ENCODE assay signal across 30 cellular contexts in the genomic region with DNA sequence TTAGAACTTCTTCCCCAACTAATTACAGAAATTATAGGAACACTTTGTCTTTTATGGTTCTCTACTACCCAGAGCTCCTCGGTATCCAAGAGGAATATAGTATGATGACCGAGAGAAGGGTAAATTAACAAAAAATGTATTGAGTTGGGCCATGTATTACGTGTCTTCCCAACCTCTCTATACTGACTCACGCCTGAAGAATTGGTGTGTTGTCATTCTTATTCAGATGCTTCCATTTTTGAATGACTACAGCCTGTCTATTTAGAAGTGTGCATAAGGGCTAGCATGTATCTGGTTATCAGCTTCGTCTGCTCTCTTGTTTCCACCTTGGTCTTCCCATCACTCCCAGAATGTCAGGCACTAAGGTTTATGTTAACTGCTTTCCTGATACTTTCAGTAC. TPM values are rescaled to one million over a fixed set of nuclear protein-coding genes. Genes with fewer than 3 reads are reported as not detected.
DNase-seq lines count a peak whose midpoint lies in the region; ATAC-seq, FAIRE-seq and TF ChIP-seq lines count a peak whose summit lies in the region.
"Had no signal": no experiment of that assay in that cellular context is flagged by ENCODE, and none has a peak within 500 bp of the region (broad histone marks: within the 10 kb centered on the region; RNA-seq: fewer than 3 reads in every experiment).

No MANE protein-coding gene starts in this region.

- no peak overlapping the region for H3K27ac ChIP-seq in GM12878 (ENCODE audit: control insufficient read depth, insufficient read depth)
- H3K27ac ChIP-seq: ovary, testis, vagina, WERI-Rb-1 had no signal

- H3K4me1 ChIP-seq in GM12878 (ENCODE audit: control insufficient read depth, insufficient read depth, low read length) = no peaks in the 10 kb centered on the region
- H3K4me1 ChIP-seq in BE2C = no peaks in the 10 kb centered on the region
- H3K4me1 ChIP-seq: testis, vagina had no signal

- SMC1A ChIA-PET in GM12878 (lab: Charles Lee; ENCODE audit: uncharacterized antibody, unreplicated experiment) = no interaction called here

- H4K20me1 ChIP-seq in GM12878 (ENCODE audit: control insufficient read depth, insufficient read depth) = no peaks in the 10 kb centered on the region

- TF ChIP-seq POLR2A in GM12878 (IDR thresholded peaks at IDR 0.05; ENCODE audit: low read depth, low read length) = no peak

- ATAC-seq in GM12878 (no peak), GM18498 (IDR thresholded peaks at IDR 0.05; ENCODE audit: unreplicated experiment) (no peak)
- ATAC-seq: CD8-positive, alpha-beta T cell; left ventricle myocardium superior; naive thymus-derived CD8-positive, alpha-beta T cell had no signal

- POLR2A ChIA-PET in GM12878 (lab: Charles Lee) = interaction anchor here (0.5 kb wide), 2 partner anchors 392 to 403 kb away, joined by 3 to 5 read pairs; no protein-coding TSS in a partner anchor

- no peak overlapping the region for H3K9ac ChIP-seq in GM12878 (ENCODE audit: control insufficient read depth, insufficient read depth, low read length)

- H3K36me3 ChIP-seq in GM12878 (ENCODE audit: control insufficient read depth in 2 of 2, insufficient read depth in 2 of 2, low read length in 1 of 2) (peaks cover 2 to 27% of the 10 kb centered on the region in 2 experiments; a peak in 3 of 4 replicates), BE2C (peaks cover 76% of the 10 kb centered on the region)
- H3K36me3 ChIP-seq: ovary had no signal

- intact Hi-C loops in GM12878 (cut with micrococcal nuclease; ENCODE audit: unreplicated experiment) = no loop called here

- no peak overlapping the region for H2AFZ ChIP-seq in GM12878 (ENCODE audit: control insufficient read depth, low read depth, low read length)

- no peak overlapping the region for H3K4me3 ChIP-seq in GM12878
- H3K4me3 ChIP-seq in BE2C (ENCODE audit: low read depth, low read length) = no peak overlapping the region
- H3K4me3 ChIP-seq: ovary, testis, vagina had no signal

- H3K9me3 ChIP-seq in GM12878 (replicated peaks; ENCODE audit: control insufficient read depth, insufficient read depth, low read length) (no peaks in the 10 kb centered on the region), BE2C (no peaks in the 10 kb centered on the region)
- H3K9me3 ChIP-seq: testis, vagina had no signal

- no peak for TF ChIP-seq RAD21 in GM12878 (IDR thresholded peaks at IDR 0.05; ENCODE audit: insufficient read depth, low read depth, low read length)

- TF ChIP-seq CTCF in GM12878 (IDR thresholded peaks at IDR 0.05 in 2 of 3, conservative IDR thresholded peaks at IDR 0.05 in 1 of 3; ENCODE audit: control insufficient read depth in 2 of 3, extremely low read depth in 1 of 3, insufficient read depth in 1 of 3, low read depth in 3 of 3, low read length in 3 of 3) (no peak), BE2C (IDR thresholded peaks at IDR 0.05; ENCODE audit: low read depth, low read length) (no peak)

- in situ Hi-C loops in GM12878 (cut with MboI) (no loop called here), KBM-7 (cut with MboI; ENCODE audit: low pct_unique_long_range_greater_than_20kb, low sequenced_read_pairs) (no loop called here)

- WGBS in GM12878 (ENCODE audit: insufficient coverage, insufficient replicate concordance, low lambda C conversion rate, missing lambda C conversion rate) = 98% methylated on average over 5 of the region's 5 CpGs

- RAD21 ChIA-PET in GM12878 (lab: Charles Lee; ENCODE audit: unreplicated experiment) = no interaction called here

- CTCF ChIA-PET in GM12878 (lab: Yijun Ruan, JAX) = no interaction called here

- no peak for FAIRE-seq in GM12878 (lab: Jason Lieb, UNC)
- FAIRE-seq: islet of Langerhans had no signal

- no peak overlapping the region for H3K4me2 ChIP-seq in GM12878 (ENCODE audit: control insufficient read depth, insufficient read depth)

- TF ChIP-seq EP300 in GM12878 (IDR thresholded peaks at IDR 0.05; ENCODE audit: borderline replicate concordance in 1 of 2, control insufficient read depth in 1 of 2, low read depth in 2 of 2, low read length in 2 of 2) = no peak

- TSS peak; percentile 18 for BruUV-seq in GM12878 (replicated peaks; lab: Mats Ljungman, UMichigan)

- no peaks in the 10 kb centered on the region for H3K79me2 ChIP-seq in GM12878 (ENCODE audit: control insufficient read depth, insufficient read depth, low read length)

- DNase-seq in EL = peak; percentile 86
- DNase-seq in LHCN-M2 (ENCODE audit: low read depth) = peak; percentile 34
- DNase-seq in GM12878 (ENCODE audit: low read depth, low spot score) = no peak
- DNase-seq in non-pigmented ciliary epithelial cell (ENCODE audit: low read depth) = peak; percentile 42
- DNase-seq in BE2C = no peak
- no peak for DNase-seq in KBM-7
- DNase-seq: activated CD4-positive, alpha-beta T cell treated with anti-CD3 and anti-CD28 coated beads, Interleukin-2, amount 10 ng/mL, durations not matched to agents 7 days and 5 days; activated naive CD4-positive, alpha-beta T cell treated with anti-CD3 and anti-CD28 coated beads, Interleukin-2, amount 50 U/mL, for 16 hours; CD8-positive, alpha-beta T cell; DMS153; effector CD4-positive, alpha-beta T cell; erythroblast; GF-D8; hypothalamus; left ventricle myocardium superior; naive thymus-derived CD8-positive, alpha-beta T cell; NCI-H1105; NCI-H1930; NCI-H226; NCI-H748 treated with DMSO at 0.1 percent for 48 hours; ovary; retina; stimulated activated CD4-positive, alpha-beta T cell treated with anti-CD3 and anti-CD28 coated beads, Interleukin-12 subunit alpha, Interleukin-12 subunit beta, amount 100 ng/mL, for 4 hours; stimulated activated CD4-positive, alpha-beta T cell treated with anti-CD3 and anti-CD28 coated beads, Interleukin-4, amount 100 ng/mL, for 4 hours; stimulated activated naive CD4-positive, alpha-beta T cell; testis; WERI-Rb-1 had no signal

- H3K27me3 ChIP-seq in GM12878 (replicated peaks in 1 of 2; ENCODE audit: control insufficient read depth in 2 of 2, insufficient read depth in 2 of 2, low read length in 1 of 2) (no peaks in the 10 kb centered on the region), BE2C (no peaks in the 10 kb centered on the region)
- H3K27me3 ChIP-seq: ovary, testis, vagina had no signal

TF ChIP-seq in GM12878, 131 proteins besides CTCF, POLR2A, EP300 and RAD21 (continues in another document):
- TF ChIP-seq, protein P1, sequence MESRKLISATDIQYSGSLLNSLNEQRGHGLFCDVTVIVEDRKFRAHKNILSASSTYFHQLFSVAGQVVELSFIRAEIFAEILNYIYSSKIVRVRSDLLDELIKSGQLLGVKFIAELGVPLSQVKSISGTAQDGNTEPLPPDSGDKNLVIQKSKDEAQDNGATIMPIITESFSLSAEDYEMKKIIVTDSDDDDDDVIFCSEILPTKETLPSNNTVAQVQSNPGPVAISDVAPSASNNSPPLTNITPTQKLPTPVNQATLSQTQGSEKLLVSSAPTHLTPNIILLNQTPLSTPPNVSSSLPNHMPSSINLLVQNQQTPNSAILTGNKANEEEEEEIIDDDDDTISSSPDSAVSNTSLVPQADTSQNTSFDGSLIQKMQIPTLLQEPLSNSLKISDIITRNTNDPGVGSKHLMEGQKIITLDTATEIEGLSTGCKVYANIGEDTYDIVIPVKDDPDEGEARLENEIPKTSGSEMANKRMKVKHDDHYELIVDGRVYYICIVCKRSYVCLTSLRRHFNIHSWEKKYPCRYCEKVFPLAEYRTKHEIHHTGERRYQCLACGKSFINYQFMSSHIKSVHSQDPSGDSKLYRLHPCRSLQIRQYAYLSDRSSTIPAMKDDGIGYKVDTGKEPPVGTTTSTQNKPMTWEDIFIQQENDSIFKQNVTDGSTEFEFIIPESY (IDR thresholded peaks at IDR 0.05) = no peak
- TF ChIP-seq RAD51 (IDR thresholded peaks at IDR 0.05) = no peak
- no peak for TF ChIP-seq IRF4 (IDR thresholded peaks at IDR 0.05; ENCODE audit: low read depth, low read length)
- TF ChIP-seq BHLHE40 (IDR thresholded peaks at IDR 0.05; ENCODE audit: borderline replicate concordance in 1 of 2, low read depth in 2 of 2, low read length in 1 of 2) = no peak
- no peak for TF ChIP-seq NFYA (IDR thresholded peaks at IDR 0.05; ENCODE audit: borderline replicate concordance, low read depth, low read length)
- TF ChIP-seq NR2C2 (IDR thresholded peaks at IDR 0.05; ENCODE audit: borderline replicate concordance, control insufficient read depth, insufficient read length, low read depth) = no peak
- TF ChIP-seq ASH2L (IDR thresholded peaks at IDR 0.05; ENCODE audit: borderline replicate concordance, low read depth) = no peak
- TF ChIP-seq SPI1 (IDR thresholded peaks at IDR 0.05; ENCODE audit: borderline replicate concordance, insufficient read depth, low read depth, low read length) = no peak
- no peak for TF ChIP-seq GABPA (IDR thresholded peaks at IDR 0.05; ENCODE audit: low read depth)
- TF ChIP-seq YY1 (IDR thresholded peaks at IDR 0.05; ENCODE audit: low read depth, low read length) = no peak
- no peak for TF ChIP-seq HDAC6 (IDR thresholded peaks at IDR 0.05; ENCODE audit: unreplicated experiment)
- TF ChIP-seq ZNF207 (IDR thresholded peaks at IDR 0.05; ENCODE audit: borderline replicate concordance) = no peak
- no peak for TF ChIP-seq SREBF2 (IDR thresholded peaks at IDR 0.05; ENCODE audit: low read length)

RNA-seq across cellular contexts. Expression of gene SCD5, which starts 24.5 kb away (rescaled TPM):
- total RNA-seq in LHCN-M2 (2014; rRNA removed) (23.8 and 31.3 TPM in 2 replicates), GM12878 (2014; rRNA removed) (6.3 and 7.9 TPM in 2 replicates), GM12878 (2014; rRNA removed; fragmentation: Illumina TruSeq; extraction: Trizol) (4.0 and 4.5 TPM in 2 replicates), GM12878 (2021) (5.7 and 6.2 TPM in 2 replicates)
- 6.6 TPM for polyA plus RNA-seq in LHCN-M2 (2012)
- 6.5 and 7.1 TPM in 2 replicates for total RNA-seq in GM12878 (2013; cell fraction: nucleolus; rRNA removed)
- polyA plus RNA-seq in GM12878 (2011; ENCODE audit: low read depth) = 1.9 TPM
- polyA plus RNA-seq in GM12878 (2011; rRNA removed) (14.6 and 15.0 TPM in 2 replicates), GM12878 (2014; fragmentation: Illumina TruSeq; extraction: Trizol) (4.8 and 5.9 TPM in 2 replicates), GM12878 (2014; fragmentation: Nextera tagmentation; extraction: Ambion mirVana) (1 to 10 TPM; 2.4 to 3.5 TPM), GM12878 (2014; rRNA removed) (4.0 and 4.5 TPM in 2 replicates), GM12878 (2016; fragmentation: Nextera tagmentation; extraction: Ambion mirVana) (1 to 10 TPM; 2.6 to 3.0 TPM)
- 17.8 and 19.1 TPM in 2 replicates for polyA plus RNA-seq in GM12878 (2011; cell fraction: cytosol; rRNA removed)
- polyA plus RNA-seq in GM12878 (2011; cell fraction: nucleus; rRNA removed) = 3.8 and 6.8 TPM in 2 replicates
- polyA plus RNA-seq in GM12878 (2012) = 3.6 and 3.8 TPM in 2 replicates
- 15.6 and 17.9 TPM in 2 replicates for polyA minus RNA-seq in GM12878 (2011; rRNA and poly(A)+ RNA removed)
- 8.2 and 10.0 TPM in 2 replicates for polyA minus RNA-seq in GM12878 (2011; cell fraction: cytosol; rRNA and poly(A)+ RNA removed)
- 4.8 and 10.9 TPM in 2 replicates for polyA minus RNA-seq in GM12878 (2011; cell fraction: nucleus; rRNA and poly(A)+ RNA removed)
- polyA plus RNA-seq in BE2C (2012; ENCODE audit: insufficient read depth, insufficient read length, low read depth) = 3.2 TPM

Comparison
In these comparisons a context has a peak if more than half of its experiments do, and no peak if none do; other contexts are left out.
1. DNase-seq: peak in EL (single experiment), LHCN-M2 (single experiment) and non-pigmented ciliary epithelial cell (single experiment); none in GM12878 (single experiment), BE2C (single experiment) and KBM-7 (single experiment).